Comparison of ENCODE assay signal across 9 cellular contexts in genomic region chr6:149248688-149249369, GRCh38.
A peak's percentile ranks its signal among the peaks of the same experiment; 100 is the strongest.
DNase-seq lines count a peak whose midpoint lies in the region; ATAC-seq lines count a peak whose summit lies in the region.
"Had no signal": no experiment of that assay in that cellular context is flagged by ENCODE, and none has a peak within 500 bp of the region (broad histone marks: within the 10 kb centered on the region; RNA-seq: fewer than 3 reads in every experiment).

No MANE protein-coding gene starts in this region.

- peaks cover 18% of the 10 kb centered on the region for H3K36me3 Mint-ChIP-seq in activated naive CD4-positive, alpha-beta T cell treated with anti-CD3 and anti-CD28 coated beads, Interleukin-2, amount 10 ng/mL, durations not matched to agents 7 days and 5 days

- peak; percentile 52 for DNase-seq in activated naive CD4-positive, alpha-beta T cell treated with anti-CD3 and anti-CD28 coated beads, Interleukin-2, amount 10 ng/mL, durations not matched to agents 7 days and 5 days
- DNase-seq in activated naive CD4-positive, alpha-beta T cell treated with Interleukin-2 at 50 U/mL for 16 hours = no peak
- DNase-seq in OCI-M1 (lab: John Stamatoyannopoulos, UW) (peak; percentile 64), COLO829 (ENCODE audit: low spot score) (no peak)
- DNase-seq in central memory CD4-positive, alpha-beta T cell = peak; percentile 21
- DNase-seq in stimulated activated naive CD8-positive, alpha-beta T cell treated with anti-CD3 and anti-CD28 coated beads, Interleukin-15, Interleukin-2, amounts not matched to agents 100 U/mL and 50 U/mL, for 24 hours = no peak
- DNase-seq: effector memory CD4-positive, alpha-beta T cell had no signal

- peaks cover 11% of the 10 kb centered on the region for H3K9me3 Mint-ChIP-seq in activated naive CD4-positive, alpha-beta T cell treated with anti-CD3 and anti-CD28 coated beads, Interleukin-2, amount 10 ng/mL, durations not matched to agents 7 days and 5 days

- H3K4me3 Mint-ChIP-seq in activated naive CD4-positive, alpha-beta T cell treated with anti-CD3 and anti-CD28 coated beads, Interleukin-2, amount 10 ng/mL, durations not matched to agents 7 days and 5 days = peak overlapping the region; percentile 31

- CTCF ChIA-PET in activated naive CD4-positive, alpha-beta T cell treated with anti-CD3 and anti-CD28 coated beads, Interleukin-2, amount 10 ng/mL, durations not matched to agents 7 days and 5 days (lab: Charles Lee) = interaction anchor here (1.7 kb wide), 1 partner anchor 12 kb away, joined by 4 read pairs; no protein-coding TSS in a partner anchor

- H3K27me3 Mint-ChIP-seq in activated naive CD4-positive, alpha-beta T cell treated with anti-CD3 and anti-CD28 coated beads, Interleukin-2, amount 10 ng/mL, durations not matched to agents 7 days and 5 days = peaks cover 2% of the 10 kb centered on the region

- ATAC-seq in stimulated activated naive CD8-positive, alpha-beta T cell treated with anti-CD3 and anti-CD28 coated beads, Interleukin-15, Interleukin-2, amounts not matched to agents 100 U/mL and 50 U/mL, for 24 hours = peak; percentile 61
- no peak for ATAC-seq in HG02885 (IDR thresholded peaks at IDR 0.05; ENCODE audit: poor library complexity, unreplicated experiment)
- ATAC-seq in GM18520 (IDR thresholded peaks at IDR 0.05; ENCODE audit: unreplicated experiment) = no peak

- no peak overlapping the region for H3K27ac Mint-ChIP-seq in activated naive CD4-positive, alpha-beta T cell treated with anti-CD3 and anti-CD28 coated beads, Interleukin-2, amount 10 ng/mL, durations not matched to agents 7 days and 5 days

- H3K4me1 Mint-ChIP-seq in activated naive CD4-positive, alpha-beta T cell treated with anti-CD3 and anti-CD28 coated beads, Interleukin-2, amount 10 ng/mL, durations not matched to agents 7 days and 5 days = peaks cover 52% of the 10 kb centered on the region

Comparison
In these comparisons a context has a peak if more than half of its experiments do, and no peak if none do; other contexts are left out.
1. DNase-seq: peak in activated naive CD4-positive, alpha-beta T cell treated with anti-CD3 and anti-CD28 coated beads, Interleukin-2, amount 10 ng/mL, durations not matched to agents 7 days and 5 days (single experiment), OCI-M1 (single experiment) and central memory CD4-positive, alpha-beta T cell (single experiment); none in activated naive CD4-positive, alpha-beta T cell treated with Interleukin-2 at 50 U/mL for 16 hours (single experiment), stimulated activated naive CD8-positive, alpha-beta T cell treated with anti-CD3 and anti-CD28 coated beads, Interleukin-15, Interleukin-2, amounts not matched to agents 100 U/mL and 50 U/mL, for 24 hours (single experiment) and COLO829 (single experiment).